14 cellular contexts compared by ENCODE assay signal in genomic region chr3:128472462-128473179, GRCh38. TPM values are rescaled to one million over a fixed set of nuclear protein-coding genes. Genes with fewer than 3 reads are reported as not detected.
A peak's percentile ranks its signal among the peaks of the same experiment; 100 is the strongest.
DNase-seq lines count a peak whose midpoint lies in the region; ATAC-seq and TF ChIP-seq lines count a peak whose summit lies in the region.
"Had no signal": no experiment of that assay in that cellular context is flagged by ENCODE, and none has a peak within 500 bp of the region (broad histone marks: within the 10 kb centered on the region; RNA-seq: fewer than 3 reads in every experiment).

No MANE protein-coding gene starts in this region.

- peaks cover 43% of the 10 kb centered on the region for H3K4me1 Mint-ChIP-seq in glutamatergic neuron (ENCODE audit: low read depth, unreplicated experiment)
- no peaks in the 10 kb centered on the region for H3K4me1 Mint-ChIP-seq in natural killer cell

- ATAC-seq in GM21390 (IDR thresholded peaks at IDR 0.05; ENCODE audit: unreplicated experiment), result no peak
- no peak for ATAC-seq in natural killer cell

- peak; percentile 58 for DNase-seq in H7
- peak; percentile 65 for DNase-seq in SK-N-DZ (ENCODE audit: low spot score)
- no peak for DNase-seq in glutamatergic neuron
- no peak for DNase-seq in natural killer cell
- no peak for DNase-seq in NCI-H1694 treated with DMSO at 0.1 percent for 48 hours (lab: John Stamatoyannopoulos, UW)
- DNase-seq: CD4-positive, CD25-positive, alpha-beta regulatory T cell; DMS53; GM23248; HFFc6 had no signal

- H3K27ac Mint-ChIP-seq in glutamatergic neuron (ENCODE audit: unreplicated experiment) (no peak overlapping the region), natural killer cell (no peak overlapping the region)
- H3K27ac Mint-ChIP-seq: CD4-positive, CD25-positive, alpha-beta regulatory T cell; HFFc6 had no signal

- TF ChIP-seq CTCF in glutamatergic neuron (IDR thresholded peaks at IDR 0.05; ENCODE audit: partially characterized antibody, unreplicated experiment) (no peak), natural killer cell (IDR thresholded peaks at IDR 0.05) (no peak)

- peaks cover 5% of the 10 kb centered on the region for H3K9me3 Mint-ChIP-seq in glutamatergic neuron (ENCODE audit: unreplicated experiment)
- no peaks in the 10 kb centered on the region for H3K9me3 Mint-ChIP-seq in natural killer cell
- H3K9me3 Mint-ChIP-seq: CD4-positive, CD25-positive, alpha-beta regulatory T cell had no signal

- no peak overlapping the region for H3K4me3 ChIP-seq in H7 (ENCODE audit: insufficient read depth, low read depth, low read length)
- H3K4me3 ChIP-seq: GM23248, HAP-1 had no signal

- H3K36me3 Mint-ChIP-seq in glutamatergic neuron (ENCODE audit: unreplicated experiment) (peaks cover under 1% of the 10 kb centered on the region), natural killer cell (no peaks in the 10 kb centered on the region)
- H3K36me3 Mint-ChIP-seq: CD4-positive, CD25-positive, alpha-beta regulatory T cell had no signal

- peaks cover 74% of the 10 kb centered on the region for H3K27me3 ChIP-seq in H7 (ENCODE audit: control insufficient read depth, insufficient read depth, low read length)

- intact Hi-C loops in natural killer cell (cut with micrococcal nuclease), result no loop called here

- H3K4me3 Mint-ChIP-seq in glutamatergic neuron (ENCODE audit: unreplicated experiment) (peak overlapping the region; percentile 72), natural killer cell (no peak overlapping the region)
- H3K4me3 Mint-ChIP-seq: CD4-positive, CD25-positive, alpha-beta regulatory T cell; HFFc6 had no signal

- no peaks in the 10 kb centered on the region for H3K36me3 ChIP-seq in H7 (replicated peaks; ENCODE audit: control insufficient read depth, insufficient read depth, low read length)
- H3K36me3 ChIP-seq: HAP-1 had no signal

- H3K27me3 Mint-ChIP-seq in glutamatergic neuron (ENCODE audit: unreplicated experiment), result peaks cover 16% of the 10 kb centered on the region
- peaks cover 8 to 17% of the 10 kb centered on the region in 2 donors for H3K27me3 Mint-ChIP-seq in natural killer cell (ENCODE audit: low read depth in 2 of 2)

RNA-seq across cellular contexts. Expression of gene DNAJB8, which starts 5.9 kb away (rescaled TPM):
- not detected in 2 replicates for total RNA-seq in H7 (2014; rRNA removed; shearing (Covaris generic))
- not detected in 2 replicates for polyA plus RNA-seq in SK-N-DZ (2014; cell fraction: cytosol; rRNA removed)
- polyA plus RNA-seq in SK-N-DZ (2014; cell fraction: nucleus; rRNA removed), result not detected in 2 replicates
- total RNA-seq in glutamatergic neuron (ENCODE audit: unreplicated experiment) (not detected), natural killer cell (not detected)
- total RNA-seq: A673; CD4-positive, CD25-positive, alpha-beta regulatory T cell; Daoy; GM23248; HFFc6 had no signal
- polyA plus RNA-seq: BJ; CD4-positive, CD25-positive, alpha-beta regulatory T cell; GM23248 had no signal

RNA-seq across cellular contexts. Expression of gene GATA2, which starts 20.4 kb away (rescaled TPM):
- total RNA-seq in H7 (2014; rRNA removed; shearing (Covaris generic)), result 3.9 and 5.4 TPM in 2 replicates
- polyA plus RNA-seq in SK-N-DZ (2014; cell fraction: cytosol; rRNA removed), result 116 and 129 TPM in 2 replicates
- 130 and 136 TPM in 2 replicates for polyA plus RNA-seq in SK-N-DZ (2014; cell fraction: nucleus; rRNA removed)
- total RNA-seq in glutamatergic neuron (ENCODE audit: unreplicated experiment), result 3.6 TPM
- total RNA-seq in natural killer cell, result 100 to 1,000 TPM in 1 of 3 donors, 1 to 10 TPM in 1, under 1 TPM in 1; 0.92 to 225 (median 8.4) TPM
- polyA plus RNA-seq: CD4-positive, CD25-positive, alpha-beta regulatory T cell had no signal

Comparison
In these comparisons a context has a peak if more than half of its experiments do, and no peak if none do; other contexts are left out.
1. DNase-seq: peak in H7 (single experiment) and SK-N-DZ (single experiment); none in glutamatergic neuron (single experiment), natural killer cell (single experiment) and NCI-H1694 treated with DMSO at 0.1 percent for 48 hours (single experiment).